In genomic region chr1:224503161-224504118, GRCh38 we compare ENCODE assay signal across 8 cellular contexts.
DNase-seq lines count a peak whose midpoint lies in the region; ATAC-seq and TF ChIP-seq lines count a peak whose summit lies in the region.

No MANE protein-coding gene starts in this region.

- H3K9me3 Mint-ChIP-seq in activated T-cell treated with anti-CD3 and anti-CD28 coated beads, Interleukin-2, amount 50 U/mL, for 24 hours: no peaks in the 10 kb centered on the region

- peak overlapping the region; percentile 80 for H3K4me2 ChIP-seq in OCI-LY3 (ENCODE audit: low read length)

- H2AFZ ChIP-seq in OCI-LY3 (ENCODE audit: low read depth, low read length): peak overlapping the region; percentile 82

- H3K79me2 ChIP-seq in OCI-LY3 (ENCODE audit: low read length): no peaks in the 10 kb centered on the region

- H3K4me1 ChIP-seq in OCI-LY3 (ENCODE audit: low read length) (peaks cover 37% of the 10 kb centered on the region), gastrocnemius medialis (peaks cover 47 to 55% of the 10 kb centered on the region in 2 donors)

- H3K27me3 Mint-ChIP-seq in activated T-cell treated with anti-CD3 and anti-CD28 coated beads, Interleukin-2, amount 50 U/mL, for 24 hours: peaks cover 6% of the 10 kb centered on the region

- H3K9me3 ChIP-seq in OCI-LY3 (ENCODE audit: insufficient read depth, low read length) (no peaks in the 10 kb centered on the region), gastrocnemius medialis (no peaks in the 10 kb centered on the region)

- no peaks in the 10 kb centered on the region for H3K36me3 ChIP-seq in OCI-LY3 (replicated peaks; ENCODE audit: low read depth, low read length)
- H3K36me3 ChIP-seq in gastrocnemius medialis: no peaks in the 10 kb centered on the region

- H3K4me3 Mint-ChIP-seq in activated T-cell treated with anti-CD3 and anti-CD28 coated beads, Interleukin-2, amount 50 U/mL, for 24 hours: no peak overlapping the region

- peak in 1 of 2 donors; percentile 39 for TF ChIP-seq POLR2A in gastrocnemius medialis (IDR thresholded peaks at IDR 0.05)

- peaks cover 37% of the 10 kb centered on the region for H3K4me1 Mint-ChIP-seq in activated T-cell treated with anti-CD3 and anti-CD28 coated beads, Interleukin-2, amount 50 U/mL, for 24 hours (ENCODE audit: low read depth)

- intact Hi-C loops in gastrocnemius medialis (cut with DNase I; ENCODE audit: low total_unique reads): loop anchor here (5.0 to 10.0 kb wide), 3 partner anchors 71 to 241 kb away; partner anchors contain the start of genes CNIH3 and WDR26

- no peaks in the 10 kb centered on the region for H3K27me3 ChIP-seq in OCI-LY3 (ENCODE audit: low read depth, low read length)
- no peaks in the 10 kb centered on the region for H3K27me3 ChIP-seq in gastrocnemius medialis

- H4K20me1 ChIP-seq in OCI-LY3 (ENCODE audit: insufficient read depth, low read length): no peaks in the 10 kb centered on the region

- H3K9ac ChIP-seq in OCI-LY3 (ENCODE audit: low read length): peak overlapping the region; percentile 52

- in situ Hi-C loops in T47D (cut with HindIII; ENCODE audit: low pct_unique_long_range_greater_than_20kb, low sequenced_read_pairs) (no loop called here), gastrocnemius medialis (cut with MboI; ENCODE audit: low sequenced_read_pairs in 4 of 4) (no loop called here)

- DNase-seq in activated T-cell treated with anti-CD3 and anti-CD28 coated beads, Interleukin-2, amount 50 U/mL, for 24 hours: no peak
- no peak for DNase-seq in activated T-cell treated with anti-CD3 and anti-CD28 coated beads, Interleukin-2, amount 50 U/mL, for 1 hour
- DNase-seq in HuH-7.5 (ENCODE audit: low spot score) (peak; percentile 81), T47D (ENCODE audit: low read depth in 1 of 2, low spot score in 1 of 2) (peak; percentile 79 to 98), iPS-NIHi11 (ENCODE audit: low spot score) (peak; percentile 81), gastrocnemius medialis (peak; percentile 90 to 96)

- no peaks in the 10 kb centered on the region for H3K36me3 Mint-ChIP-seq in activated T-cell treated with anti-CD3 and anti-CD28 coated beads, Interleukin-2, amount 50 U/mL, for 24 hours (ENCODE audit: low read depth)

- H3K27ac ChIP-seq in OCI-LY3 (ENCODE audit: low read length) (peak overlapping the region; percentile 63), gastrocnemius medialis (peak overlapping the region; percentile 79 to 86 (median 82))

- peak overlapping the region; percentile 28 for H3K27ac Mint-ChIP-seq in activated T-cell treated with anti-CD3 and anti-CD28 coated beads, Interleukin-2, amount 50 U/mL, for 24 hours

- ATAC-seq in GM21825 (IDR thresholded peaks at IDR 0.05; ENCODE audit: unreplicated experiment): peak; percentile 95
- peak; percentile 94 for ATAC-seq in gastrocnemius medialis

- H3K4me3 ChIP-seq in OCI-LY3 (ENCODE audit: low read length) (peak overlapping the region; percentile 61), gastrocnemius medialis (peak overlapping the region in 3 of 4 donors; percentile 8 to 18 (median 15))

- TF ChIP-seq CTCF in OCI-LY3 (IDR thresholded peaks at IDR 0.05; ENCODE audit: low read depth, low read length) (peak; percentile 39; the same call in 1 of the 2 replicates), gastrocnemius medialis (IDR thresholded peaks at IDR 0.05 in 4 of 5, conservative IDR thresholded peaks at IDR 0.05 in 1 of 5) (peak in 4 of 5 experiments; percentile 6 to 51 (median 28))

Comparison
In these comparisons a context has a peak if more than half of its experiments do, and no peak if none do; other contexts are left out.
1. DNase-seq: peak in HuH-7.5 (single experiment), T47D (2 of 2), iPS-NIHi11 (single experiment) and gastrocnemius medialis (2 of 2); none in activated T-cell treated with anti-CD3 and anti-CD28 coated beads, Interleukin-2, amount 50 U/mL, for 24 hours (single experiment) and activated T-cell treated with anti-CD3 and anti-CD28 coated beads, Interleukin-2, amount 50 U/mL, for 1 hour (single experiment).